6 cellular contexts compared by ENCODE assay signal in genomic region chr2:194562329-194562728, GRCh38.
"Had no signal": no experiment of that assay in that cellular context is flagged by ENCODE, and none has a peak within 500 bp of the region (broad histone marks: within the 10 kb centered on the region; RNA-seq: fewer than 3 reads in every experiment).

No MANE protein-coding gene starts in this region.

- H3K9ac ChIP-seq: KMS-11 had no signal

- FAIRE-seq: HTR-8/SVneo had no signal

- H3K4me2 ChIP-seq: KMS-11 had no signal

- DNase-seq: IMR-90, KBM-7, KG1 had no signal

- H3K27ac ChIP-seq: HL-60, KMS-11 had no signal
